In the genomic region with DNA sequence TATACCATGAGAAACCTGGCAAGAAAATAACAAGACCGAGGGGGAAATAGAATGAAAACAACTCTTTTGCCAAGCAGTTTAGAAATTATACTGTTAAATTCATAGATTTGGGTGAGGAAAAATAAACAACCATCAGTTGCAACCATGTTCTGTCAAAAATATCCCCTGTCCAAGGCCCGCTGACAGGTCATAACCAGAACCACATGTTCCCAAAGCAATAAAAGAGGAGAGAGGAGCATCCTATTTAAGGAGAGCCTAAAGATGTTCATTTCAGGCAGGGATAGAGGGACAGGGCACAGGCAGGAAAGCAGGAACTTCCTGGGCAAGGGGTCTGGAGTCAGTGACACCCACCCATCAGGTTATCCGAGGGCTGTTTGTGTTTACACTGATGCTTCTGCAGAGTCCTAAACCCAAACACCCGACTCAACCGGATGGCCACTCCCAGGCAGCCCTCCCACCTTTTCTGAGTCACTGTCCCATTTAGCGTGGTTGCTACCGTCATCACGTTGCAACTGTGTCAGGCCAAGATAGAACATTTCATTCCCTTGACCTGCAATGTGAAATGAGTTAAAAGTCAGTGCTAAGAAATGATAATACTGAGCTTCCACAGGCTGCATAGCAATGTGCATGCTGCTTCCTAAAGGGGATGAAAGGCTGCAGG, we compare ENCODE assay signal across 11 cellular contexts.
DNase-seq lines count a peak whose midpoint lies in the region; ATAC-seq, FAIRE-seq and TF ChIP-seq lines count a peak whose summit lies in the region.
"Had no signal": no experiment of that assay in that cellular context is flagged by ENCODE, and none has a peak within 500 bp of the region (broad histone marks: within the 10 kb centered on the region; RNA-seq: fewer than 3 reads in every experiment).

No MANE protein-coding gene starts in this region.

- H3K4me1 Mint-ChIP-seq in activated CD4-positive, alpha-beta T cell treated with anti-CD3 and anti-CD28 coated beads for 36 hours = no peaks in the 10 kb centered on the region

- no peak overlapping the region for H3K27ac Mint-ChIP-seq in activated CD4-positive, alpha-beta T cell treated with anti-CD3 and anti-CD28 coated beads for 36 hours

- H4K20me1 ChIP-seq in HCT116 (ENCODE audit: insufficient read depth) (no peaks in the 10 kb centered on the region), K562 (replicated peaks; ENCODE audit: control insufficient read depth, insufficient read depth, low read length) (no peaks in the 10 kb centered on the region)

- POLR2A ChIA-PET in HCT116 (lab: Charles Lee) = no interaction called here
- POLR2A ChIA-PET in K562 (lab: Yijun Ruan, JAX) = interaction anchor here (0.7 to 1.3 kb wide), 2 partner anchors 13 to 16 kb away, joined by 3 read pairs; no protein-coding TSS in a partner anchor
- POLR2A ChIA-PET in activated CD4-positive, alpha-beta T cell treated with anti-CD3 and anti-CD28 coated beads for 36 hours (lab: Charles Lee) = no interaction called here

- H3K79me2 ChIP-seq in HCT116 (ENCODE audit: insufficient read depth, low read length) (no peaks in the 10 kb centered on the region), K562 (ENCODE audit: control insufficient read depth, insufficient read depth, low read length) (no peaks in the 10 kb centered on the region)

- H3K4me2 ChIP-seq in HCT116 (ENCODE audit: low read length) (peak overlapping the region; percentile 41), K562 (ENCODE audit: insufficient read depth, low read length) (no peak overlapping the region; the same call in 1 of the 2 replicates)

- H3K9me2 ChIP-seq in HCT116 (ENCODE audit: insufficient read depth) = no peaks in the 10 kb centered on the region

- TF ChIP-seq RAD21 in HCT116 (IDR thresholded peaks at IDR 0.05; ENCODE audit: low read depth) (no peak), K562 (CRISPR knock-in tag; conservative IDR thresholded peaks at IDR 0.05 in 1 of 2, IDR thresholded peaks at IDR 0.05 in 1 of 2) (no peak)

- H3K36me3 ChIP-seq in HCT116 (ENCODE audit: control insufficient read depth in 1 of 2, insufficient read depth in 2 of 2, low read length in 2 of 2) = no peaks in the 10 kb centered on the region
- no peaks in the 10 kb centered on the region for H3K36me3 ChIP-seq in K562 (ENCODE audit: control insufficient read depth, insufficient read depth, low read length)
- no peaks in the 10 kb centered on the region for H3K36me3 ChIP-seq in right atrium auricular region
- H3K36me3 ChIP-seq in suprapubic skin = no peaks in the 10 kb centered on the region

- no peaks in the 10 kb centered on the region for H3K9me1 ChIP-seq in K562 (ENCODE audit: control insufficient read depth, insufficient read depth, low read length)

- H3K27ac ChIP-seq in HCT116 (ENCODE audit: low read depth, low read length) = no peak overlapping the region
- H3K27ac ChIP-seq in K562 (ENCODE audit: extremely low read depth, low read depth, low read length) = no peak overlapping the region; the same call in 2 of the 3 replicates
- H3K27ac ChIP-seq in right atrium auricular region = peak overlapping the region; percentile 54
- H3K27ac ChIP-seq in suprapubic skin = peak overlapping the region; percentile 21

- intact Hi-C loops in HCT116 (cut with micrococcal nuclease) (no loop called here), K562 (cut with micrococcal nuclease) (no loop called here)
- intact Hi-C loops in activated CD4-positive, alpha-beta T cell treated with anti-CD3 and anti-CD28 coated beads for 36 hours (cut with DNase I, micrococcal nuclease) = no loop called here

- WGBS in K562 (ENCODE audit: insufficient coverage, low coverage, missing lambda C conversion rate) = 5% methylated on average over 8 of the region's 8 CpGs
- 60% methylated on average over 8 of the region's 8 CpGs for WGBS in suprapubic skin

- in situ Hi-C loops in K562 (cut with MboI) = no loop called here

- RAD21 ChIA-PET in HCT116 (lab: Charles Lee; ENCODE audit: low non-redundant PET in 1 of 2, low total read pairs in 2 of 2, uncharacterized antibody in 2 of 2, unreplicated experiment in 2 of 2) = no interaction called here

- no peak overlapping the region for H3K4me3 ChIP-seq in HCT116 (replicated peaks in 1 of 2; ENCODE audit: low read depth in 1 of 2, low read length in 2 of 2)
- H3K4me3 ChIP-seq in K562 = no peak overlapping the region
- no peak overlapping the region for H3K4me3 ChIP-seq in right atrium auricular region
- no peak overlapping the region for H3K4me3 ChIP-seq in suprapubic skin
- H3K4me3 ChIP-seq: skin epidermis had no signal

- TF ChIP-seq POLR2A in HCT116 (IDR thresholded peaks at IDR 0.05; ENCODE audit: borderline replicate concordance, extremely low read depth, insufficient read depth, insufficient read length) (no peak), K562 (conservative IDR thresholded peaks at IDR 0.05) (no peak), suprapubic skin (IDR thresholded peaks at IDR 0.05) (no peak)

- H3K4me1 ChIP-seq in HCT116 (ENCODE audit: control insufficient read depth in 1 of 2, insufficient read depth in 2 of 2, low read length in 2 of 2) (peaks cover 0 to 9% of the 10 kb centered on the region in 2 experiments; a peak in 2 of 4 replicates), K562 (replicated peaks in 1 of 2; ENCODE audit: control insufficient read depth in 2 of 2, insufficient read depth in 2 of 2, low read length in 2 of 2) (peaks cover 0 to 8% of the 10 kb centered on the region in 2 experiments; a peak in 3 of 5 replicates), right atrium auricular region (peaks cover 0 to 37% of the 10 kb centered on the region in 2 donors), suprapubic skin (peaks cover 15% of the 10 kb centered on the region)

- DNase-seq in HCT116 (ENCODE audit: low read depth, low spot score) (no peak), K562 (ENCODE audit: extremely low read depth in 1 of 4, low spot score in 3 of 4) (peak; percentile 36 to 57 (median 42)), right atrium auricular region (ENCODE audit: low spot score) (peak; percentile 66), suprapubic skin (ENCODE audit: low spot score in 2 of 2) (no peak), kidney glomerular epithelial cell (lab: John Stamatoyannopoulos, UW) (no peak), SW 1271 (lab: John Stamatoyannopoulos, UW) (no peak)
- DNase-seq in activated CD4-positive, alpha-beta T cell treated with anti-CD3 and anti-CD28 coated beads for 36 hours = no peak
- DNase-seq in stimulated activated CD4-positive, alpha-beta T cell treated with anti-CD3 and anti-CD28 coated beads, Interleukin-4, amount 100 ng/mL, for 24 hours = no peak
- DNase-seq: activated naive CD4-positive, alpha-beta T cell; NCI-H69 had no signal

- BruUV-seq in HCT116 (replicated peaks; lab: Mats Ljungman, UMichigan) (no TSS peak), K562 (replicated peaks; lab: Mats Ljungman, UMichigan) (no TSS peak)

- H3K27me3 ChIP-seq in HCT116 (ENCODE audit: insufficient read depth, low read length) = no peaks in the 10 kb centered on the region
- no peaks in the 10 kb centered on the region; a peak in 1 of 5 replicates for H3K27me3 ChIP-seq in K562 (ENCODE audit: control insufficient read depth in 2 of 2, insufficient read depth in 2 of 2, low read length in 2 of 2)
- H3K27me3 ChIP-seq in right atrium auricular region = no peaks in the 10 kb centered on the region
- H3K27me3 ChIP-seq in suprapubic skin = no peaks in the 10 kb centered on the region

- ATAC-seq in HCT116 (peak; percentile 74), K562 (peak; percentile 87)
- no peak for ATAC-seq in activated CD4-positive, alpha-beta T cell treated with anti-CD3 and anti-CD28 coated beads for 36 hours

- no peak overlapping the region for H3K9ac ChIP-seq in HCT116 (ENCODE audit: low read length)
- H3K9ac ChIP-seq in K562 (ENCODE audit: insufficient read depth in 1 of 2, low read depth in 2 of 2, low read length in 2 of 2) = no peak overlapping the region

- CTCF ChIA-PET in HCT116 (lab: Charles Lee) (no interaction called here), K562 (lab: Yijun Ruan, JAX; ENCODE audit: low intra/inter-chr PET ratio) (no interaction called here)
- CTCF ChIA-PET in activated CD4-positive, alpha-beta T cell treated with anti-CD3 and anti-CD28 coated beads for 36 hours (lab: Charles Lee) = interaction anchor here (0.6 kb wide), 1 partner anchor 155 kb away, joined by 3 read pairs; no protein-coding TSS in a partner anchor

- H2AFZ ChIP-seq in HCT116 (ENCODE audit: low read depth, low read length, poor library complexity, severe bottlenecking) (no peak overlapping the region), K562 (ENCODE audit: low read depth, low read length) (peak overlapping the region; percentile 23; the same call in 1 of the 2 replicates)

- no peaks in the 10 kb centered on the region for H3K27me3 Mint-ChIP-seq in activated CD4-positive, alpha-beta T cell treated with anti-CD3 and anti-CD28 coated beads for 36 hours

- TF ChIP-seq CTCF in HCT116 (IDR thresholded peaks at IDR 0.05 in 2 of 3, conservative IDR thresholded peaks at IDR 0.05 in 1 of 3; ENCODE audit: borderline replicate concordance in 1 of 3, insufficient read depth in 1 of 3, low read depth in 2 of 3, low read length in 2 of 3) = no peak
- no peak for TF ChIP-seq CTCF in K562 (IDR thresholded peaks at IDR 0.05 in 2 of 3, conservative IDR thresholded peaks at IDR 0.05 in 1 of 3; ENCODE audit: insufficient read depth in 2 of 3, low read depth in 1 of 3, low read length in 3 of 3)
- TF ChIP-seq CTCF in right atrium auricular region (IDR thresholded peaks at IDR 0.05) = no peak
- no peak for TF ChIP-seq CTCF in suprapubic skin (IDR thresholded peaks at IDR 0.05)

- no peak overlapping the region for H3K4me3 Mint-ChIP-seq in activated CD4-positive, alpha-beta T cell treated with anti-CD3 and anti-CD28 coated beads for 36 hours

- H3K9me3 Mint-ChIP-seq in activated CD4-positive, alpha-beta T cell treated with anti-CD3 and anti-CD28 coated beads for 36 hours (ENCODE audit: low read depth) = no peaks in the 10 kb centered on the region

- peak; percentile 50; the same call in 1 of the 2 replicates for TF ChIP-seq EP300 in K562 (IDR thresholded peaks at IDR 0.05; ENCODE audit: low read length)
- no peak for TF ChIP-seq EP300 in suprapubic skin (IDR thresholded peaks at IDR 0.05)

- peak; percentile 78 for FAIRE-seq in K562 (lab: Jason Lieb, UNC)

- peaks cover 3% of the 10 kb centered on the region for H3K36me3 Mint-ChIP-seq in activated CD4-positive, alpha-beta T cell treated with anti-CD3 and anti-CD28 coated beads for 36 hours (ENCODE audit: low read depth)

- H3K9me3 ChIP-seq in HCT116 (ENCODE audit: control insufficient read depth in 1 of 2, insufficient read depth in 1 of 2, low read depth in 1 of 2, low read length in 2 of 2) = no peaks in the 10 kb centered on the region
- no peaks in the 10 kb centered on the region for H3K9me3 ChIP-seq in K562 (replicated peaks; ENCODE audit: control insufficient read depth, insufficient read depth, low read depth, low read length)
- no peaks in the 10 kb centered on the region for H3K9me3 ChIP-seq in right atrium auricular region
- H3K9me3 ChIP-seq in suprapubic skin = no peaks in the 10 kb centered on the region

TF ChIP-seq in HCT116, 20 proteins besides CTCF, POLR2A, EP300 and RAD21 (continues in another document):
- no peak for TF ChIP-seq TCF7L2 (IDR thresholded peaks at IDR 0.05; ENCODE audit: borderline replicate concordance, extremely low read depth, insufficient read depth, insufficient read length)

Comparison
In these comparisons a context has a peak if more than half of its experiments do, and no peak if none do; other contexts are left out.
1. DNase-seq: peak in K562 (4 of 4) and right atrium auricular region (single experiment); none in HCT116 (single experiment), suprapubic skin (0 of 2), activated CD4-positive, alpha-beta T cell treated with anti-CD3 and anti-CD28 coated beads for 36 hours (single experiment), kidney glomerular epithelial cell (single experiment), stimulated activated CD4-positive, alpha-beta T cell treated with anti-CD3 and anti-CD28 coated beads, Interleukin-4, amount 100 ng/mL, for 24 hours (single experiment) and SW 1271 (0 of 2).
2. H3K27ac ChIP-seq: peak in right atrium auricular region (2 of 2) and suprapubic skin (single experiment); none in HCT116 (single experiment) and K562 (single experiment).
3. Of the 22 proteins assayed by ChIP-seq in both K562 and HCT116: peak only in K562: EGR1, FOSL1 and JUND; only in HCT116: none; in both: none; in neither: 18; mixed calls (peak in some experiments, not most) for 1.